In genomic region chr7:102395620-102395957, GRCh38 we compare ENCODE assay signal across 8 cellular contexts. TPM values are rescaled to one million over a fixed set of nuclear protein-coding genes. Genes with fewer than 3 reads are reported as not detected.
DNase-seq lines count a peak whose midpoint lies in the region; ATAC-seq and TF ChIP-seq lines count a peak whose summit lies in the region.

No MANE protein-coding gene starts in this region.

- H3K27me3 ChIP-seq in HCT116 (ENCODE audit: insufficient read depth, low read length), result no peaks in the 10 kb centered on the region
- H3K27me3 ChIP-seq in stomach, result no peaks in the 10 kb centered on the region

- no peaks in the 10 kb centered on the region for H3K9me3 Mint-ChIP-seq in activated naive CD4-positive, alpha-beta T cell treated with anti-CD3 and anti-CD28 coated beads, Interleukin-2, amount 50 U/mL, for 72 hours
- H3K9me3 Mint-ChIP-seq in immature natural killer cell, result no peaks in the 10 kb centered on the region

- H3K4me1 ChIP-seq in HCT116 (ENCODE audit: control insufficient read depth in 1 of 2, insufficient read depth in 2 of 2, low read length in 2 of 2), result peaks cover 24 to 29% of the 10 kb centered on the region in 2 experiments
- H3K4me1 ChIP-seq in stomach, result peaks cover 6 to 34% (median 26%) of the 10 kb centered on the region in 4 donors

- no peaks in the 10 kb centered on the region for H3K9me3 ChIP-seq in HCT116 (ENCODE audit: control insufficient read depth in 1 of 2, insufficient read depth in 1 of 2, low read depth in 1 of 2, low read length in 2 of 2)
- no peaks in the 10 kb centered on the region for H3K9me3 ChIP-seq in stomach

- peaks cover 26% of the 10 kb centered on the region for H3K79me2 ChIP-seq in HCT116 (ENCODE audit: insufficient read depth, low read length)

- H2AFZ ChIP-seq in HCT116 (ENCODE audit: low read depth, low read length, poor library complexity, severe bottlenecking), result no peak overlapping the region

- TF ChIP-seq POLR2A in HCT116 (IDR thresholded peaks at IDR 0.05; ENCODE audit: borderline replicate concordance, extremely low read depth, insufficient read depth, insufficient read length) (no peak), stomach (IDR thresholded peaks at IDR 0.05) (no peak)

- peak; percentile 19 for DNase-seq in AG20443 (ENCODE audit: low spot score)
- DNase-seq in HCT116 (ENCODE audit: low read depth, low spot score), result no peak
- no peak for DNase-seq in activated naive CD4-positive, alpha-beta T cell treated with anti-CD3 and anti-CD28 coated beads, Interleukin-2, amount 50 U/mL, for 72 hours (ENCODE audit: low spot score in 2 of 2)
- DNase-seq in immature natural killer cell, result no peak
- no peak for DNase-seq in stomach

- BruUV-seq in HCT116 (replicated peaks; lab: Mats Ljungman, UMichigan), result no TSS peak

- peaks cover 8 to 12% (median 8%) of the 10 kb centered on the region in 3 donors for H3K27me3 Mint-ChIP-seq in immature natural killer cell (ENCODE audit: low read depth in 3 of 3)

- TF ChIP-seq RAD21 in HCT116 (IDR thresholded peaks at IDR 0.05; ENCODE audit: low read depth), result no peak

- TF ChIP-seq EP300 in stomach (IDR thresholded peaks at IDR 0.05), result no peak

- peaks cover 23% of the 10 kb centered on the region in 2 donors for H3K4me1 Mint-ChIP-seq in immature natural killer cell

- H3K36me3 ChIP-seq in HCT116 (ENCODE audit: control insufficient read depth in 1 of 2, insufficient read depth in 2 of 2, low read length in 2 of 2) (peaks cover 17% of the 10 kb centered on the region in 2 experiments; a peak in 3 of 4 replicates), stomach (peaks cover 12 to 44% (median 34%) of the 10 kb centered on the region in 4 donors)

- peak overlapping the region; percentile 77 for H3K4me2 ChIP-seq in HCT116 (ENCODE audit: low read length)

- intact Hi-C loops in HCT116 (cut with micrococcal nuclease), result no loop called here
- intact Hi-C loops in stomach (cut with DNase I; ENCODE audit: low total_unique reads), result no loop called here

- H3K27ac ChIP-seq in HCT116 (ENCODE audit: low read depth, low read length) (peak overlapping the region; percentile 41), stomach (peak overlapping the region; percentile 78 to 87 (median 85))

- H3K4me3 ChIP-seq in HCT116 (replicated peaks in 1 of 2; ENCODE audit: low read depth in 1 of 2, low read length in 2 of 2), result peak overlapping the region; percentile 100
- H3K4me3 ChIP-seq in stomach, result peak overlapping the region; percentile 77 to 96 (median 94)

- ATAC-seq in HCT116, result no peak
- ATAC-seq in activated naive CD4-positive, alpha-beta T cell treated with anti-CD3 and anti-CD28 coated beads, Interleukin-2, amount 50 U/mL, for 72 hours, result peak in 1 of 2 donors; percentile 1
- no peak for ATAC-seq in GM21515 (IDR thresholded peaks at IDR 0.05; ENCODE audit: unreplicated experiment)
- no peak for ATAC-seq in HG03565 (IDR thresholded peaks at IDR 0.05; ENCODE audit: unreplicated experiment)
- no peak for ATAC-seq in GM18909 (IDR thresholded peaks at IDR 0.05; ENCODE audit: poor library complexity, unreplicated experiment)

- POLR2A ChIA-PET in HCT116 (lab: Charles Lee), result no interaction called here

- RAD21 ChIA-PET in HCT116 (lab: Charles Lee; ENCODE audit: low non-redundant PET in 1 of 2, low total read pairs in 2 of 2, uncharacterized antibody in 2 of 2, unreplicated experiment in 2 of 2), result no interaction called here

- H3K4me3 Mint-ChIP-seq in immature natural killer cell, result peak overlapping the region; percentile 86 to 99 (median 92)

- H3K36me3 Mint-ChIP-seq in activated naive CD4-positive, alpha-beta T cell treated with anti-CD3 and anti-CD28 coated beads, Interleukin-2, amount 50 U/mL, for 72 hours, result peaks cover 12 to 30% of the 10 kb centered on the region in 2 donors
- peaks cover 4 to 12% (median 4%) of the 10 kb centered on the region in 3 donors for H3K36me3 Mint-ChIP-seq in immature natural killer cell

- no peaks in the 10 kb centered on the region for H4K20me1 ChIP-seq in HCT116 (ENCODE audit: insufficient read depth)

- no peaks in the 10 kb centered on the region for H3K9me2 ChIP-seq in HCT116 (ENCODE audit: insufficient read depth)

- no peak for TF ChIP-seq CTCF in HCT116 (IDR thresholded peaks at IDR 0.05 in 2 of 3, conservative IDR thresholded peaks at IDR 0.05 in 1 of 3; ENCODE audit: borderline replicate concordance in 1 of 3, insufficient read depth in 1 of 3, low read depth in 2 of 3, low read length in 2 of 3)
- TF ChIP-seq CTCF in stomach (IDR thresholded peaks at IDR 0.05), result no peak

- WGBS in stomach, 5 donors, result 4 to 9% (median 5%) methylated on average over 10 of the region's 10 CpGs

- peak overlapping the region; percentile 94 to 95 for H3K27ac Mint-ChIP-seq in activated naive CD4-positive, alpha-beta T cell treated with anti-CD3 and anti-CD28 coated beads, Interleukin-2, amount 50 U/mL, for 72 hours
- peak overlapping the region; percentile 81 to 94 (median 92) for H3K27ac Mint-ChIP-seq in immature natural killer cell

- H3K9ac ChIP-seq in HCT116 (ENCODE audit: low read length), result peak overlapping the region; percentile 96

- CTCF ChIA-PET in HCT116 (lab: Charles Lee), result interaction anchor here (1.0 to 1.5 kb wide), 2 partner anchors 9 to 116 kb away, joined by 3 to 5 read pairs; no protein-coding TSS in a partner anchor

TF ChIP-seq in HCT116, 20 proteins besides CTCF, POLR2A, EP300 and RAD21 (continues in another document):
- TF ChIP-seq ZFX (IDR thresholded peaks at IDR 0.05) (no peak), CBX3 (IDR thresholded peaks at IDR 0.05; ENCODE audit: low read depth) (no peak), SRF (IDR thresholded peaks at IDR 0.05; ENCODE audit: low read depth) (no peak), ZBTB33 (IDR thresholded peaks at IDR 0.05; ENCODE audit: extremely low read depth, insufficient replicate concordance, low read length) (no peak), CEBPB (IDR thresholded peaks at IDR 0.05; ENCODE audit: low read depth) (no peak), JUND (IDR thresholded peaks at IDR 0.05) (no peak), ZNF274 (IDR thresholded peaks at IDR 0.05; ENCODE audit: low read depth, low read length) (no peak), TCF7L2 (IDR thresholded peaks at IDR 0.05; ENCODE audit: borderline replicate concordance, extremely low read depth, insufficient read depth, insufficient read length) (no peak), EZH2phosphoT487 (IDR thresholded peaks at IDR 0.05; ENCODE audit: borderline replicate concordance) (no peak), YY1 (IDR thresholded peaks at IDR 0.05; ENCODE audit: extremely low read depth, insufficient replicate concordance, low read depth, low read length) (no peak), FOSL1 (IDR thresholded peaks at IDR 0.05; ENCODE audit: low read depth) (no peak)

RNA-seq across cellular contexts. Expression of gene PRKRIP1, which starts 0.6 kb away (rescaled TPM):
- 23.0 TPM for total RNA-seq in HCT116 (2021; ENCODE audit: unreplicated experiment)
- polyA plus RNA-seq in HCT116 (2012), result 17.6 and 18.4 TPM in 2 replicates
- total RNA-seq in activated naive CD4-positive, alpha-beta T cell treated with anti-CD3 and anti-CD28 coated beads, Interleukin-2, amount 50 U/mL, for 72 hours, result 10 to 100 TPM; 22.9 to 42.3 TPM
- 10 to 100 TPM; 13.2 to 20.2 (median 17.2) TPM for polyA plus RNA-seq in immature natural killer cell
- 10 to 100 TPM; 23.9 to 92.7 (median 34.0) TPM for total RNA-seq in stomach
- polyA plus RNA-seq in stomach, result 10 to 100 TPM; 23.5 to 29.6 (median 28.7) TPM

RNA-seq across cellular contexts. Expression of gene ORAI2, which starts 37.8 kb away (rescaled TPM):
- total RNA-seq in HCT116 (2021; ENCODE audit: unreplicated experiment) (13.2 TPM), stomach (10 to 100 TPM in 1 of 5 donors, 1 to 10 TPM in 2, under 1 TPM in 1, not detected in 1; 0.58 to 44.3 (median 9.1) TPM)
- polyA plus RNA-seq in HCT116 (2012), result 10.3 and 14.2 TPM in 2 replicates
- 10 to 100 TPM; 25.8 to 26.7 TPM for total RNA-seq in activated naive CD4-positive, alpha-beta T cell treated with anti-CD3 and anti-CD28 coated beads, Interleukin-2, amount 50 U/mL, for 72 hours
- polyA plus RNA-seq in immature natural killer cell (100 to 1,000 TPM in 1 of 3 donors, 10 to 100 TPM in 2; 73.5 to 125 (median 80.6) TPM), stomach (1 to 10 TPM; 1.9 to 8.0 (median 5.7) TPM)

RNA-seq across cellular contexts. Expression of gene SPDYE6, which starts 39.3 kb away (rescaled TPM):
- total RNA-seq in HCT116 (2021; ENCODE audit: unreplicated experiment) (not detected), stomach (not detected)
- 0.82 and 1.6 TPM in 2 replicates for polyA plus RNA-seq in HCT116 (2012)
- not detected for total RNA-seq in activated naive CD4-positive, alpha-beta T cell treated with anti-CD3 and anti-CD28 coated beads, Interleukin-2, amount 50 U/mL, for 72 hours
- polyA plus RNA-seq in immature natural killer cell (under 1 TPM in 1 of 3 donors, not detected in 2; 0.97 TPM), stomach (not detected)
